Comparison of ENCODE assay signal across 21 cellular contexts in genomic region chr1:183844806-183845205, GRCh38. TPM values are rescaled to one million over a fixed set of nuclear protein-coding genes. Genes with fewer than 3 reads are reported as not detected.
DNase-seq lines count a peak whose midpoint lies in the region; ATAC-seq and TF ChIP-seq lines count a peak whose summit lies in the region.
"Had no signal": no experiment of that assay in that cellular context is flagged by ENCODE, and none has a peak within 500 bp of the region (broad histone marks: within the 10 kb centered on the region; RNA-seq: fewer than 3 reads in every experiment).

No MANE protein-coding gene starts in this region.

- H3K56ac ChIP-seq in IMR-90 (ENCODE audit: extremely low read depth, insufficient read depth, low read length) = no peak overlapping the region

- H3K4me2 ChIP-seq in IMR-90 (ENCODE audit: low read depth, low read length) (no peak overlapping the region), smooth muscle cell (peak overlapping the region; percentile 81)
- H3K4me2 ChIP-seq: GM23338 had no signal

- DNase-seq in T-helper 2 cell treated with Interferon-gamma antibody and Interleukin-4, amounts not matched to agents 5 μg/mL and 100 μg/mL, for 36 hours (ENCODE audit: low spot score) = no peak
- no peak for DNase-seq in T-helper 2 cell
- no peak for DNase-seq in IMR-90
- DNase-seq in smooth muscle cell (lab: John Stamatoyannopoulos, UW; ENCODE audit: unreplicated experiment) = no peak
- DNase-seq in activated naive CD4-positive, alpha-beta T cell treated with Interleukin-2 at 50 U/mL for 16 hours = no peak
- DNase-seq: activated CD4-positive, alpha-beta T cell treated with anti-CD3 and anti-CD28 coated beads for 1 hour; activated T-cell treated with anti-CD3 and anti-CD28 coated beads, Interleukin-2, amount 50 U/mL, for 48 hours; CD4-positive, CD25-positive, alpha-beta regulatory T cell; left colon; MG63; NCI-H187; NCI-H446; nephron progenitor cell; sigmoid colon; testis had no signal

- ATAC-seq in IMR-90 (ENCODE audit: low read depth) (no peak), HG03025 (IDR thresholded peaks at IDR 0.05; ENCODE audit: low FRiP score, unreplicated experiment) (no peak), GM21367 (IDR thresholded peaks at IDR 0.05; ENCODE audit: unreplicated experiment) (no peak)
- ATAC-seq: GM23338; left colon; stimulated activated memory B cell treated with anti-CD40 and anti-IgM and Interleukin-4, amounts not matched to agents 10 μg/mL and 1 μg/mL and 100 μg/mL, for 72 hours had no signal

- CTCF ChIA-PET in IMR-90 (lab: Yijun Ruan, JAX) = interaction anchor here (1.0 kb wide), 1 partner anchor 34 kb away, joined by 3 read pairs; no protein-coding TSS in a partner anchor

- peaks cover 2% of the 10 kb centered on the region for H3K36me3 Mint-ChIP-seq in T-helper 2 cell treated with Interferon-gamma antibody and Interleukin-4, amounts not matched to agents 5 μg/mL and 100 μg/mL, for 36 hours (ENCODE audit: low read depth)
- H3K36me3 Mint-ChIP-seq in brain = peaks cover 15% of the 10 kb centered on the region
- H3K36me3 Mint-ChIP-seq: activated naive CD4-positive, alpha-beta T cell treated with anti-CD3 and anti-CD28 coated beads, Interleukin-2, amount 50 U/mL, for 24 hours had no signal

- peaks cover 0 to 24% of the 10 kb centered on the region in 2 experiments; a peak in 2 of 4 replicates for H3K79me1 ChIP-seq in IMR-90 (ENCODE audit: low read depth in 1 of 2, low read length in 2 of 2)

- H3K18ac ChIP-seq in IMR-90 (ENCODE audit: low read depth, low read length) = peak overlapping the region; percentile 75; the same call in 1 of the 2 replicates

- H4K20me1 ChIP-seq in IMR-90 (ENCODE audit: insufficient read depth, low read length) (no peaks in the 10 kb centered on the region), smooth muscle cell (ENCODE audit: low read depth) (peaks cover 33% of the 10 kb centered on the region)

- H3K36me3 ChIP-seq in IMR-90 (ENCODE audit: control insufficient read depth, insufficient read depth, low read length) = no peaks in the 10 kb centered on the region
- H3K36me3 ChIP-seq in smooth muscle cell (ENCODE audit: low read depth) = no peaks in the 10 kb centered on the region
- H3K36me3 ChIP-seq: MG63, sigmoid colon had no signal

- H3K9me3 Mint-ChIP-seq in T-helper 2 cell treated with Interferon-gamma antibody and Interleukin-4, amounts not matched to agents 5 μg/mL and 100 μg/mL, for 36 hours = no peaks in the 10 kb centered on the region
- H3K9me3 Mint-ChIP-seq in brain = no peaks in the 10 kb centered on the region
- H3K9me3 Mint-ChIP-seq: activated naive CD4-positive, alpha-beta T cell treated with anti-CD3 and anti-CD28 coated beads, Interleukin-2, amount 50 U/mL, for 24 hours; GM23338; nephron progenitor cell; stimulated activated memory B cell treated with anti-CD40 and anti-IgM and Interleukin-4, amounts not matched to agents 10 μg/mL and 1 μg/mL and 100 μg/mL, for 72 hours had no signal

- H2AK9ac ChIP-seq in IMR-90 (replicated peaks; ENCODE audit: low read depth, low read length, poor library complexity) = no peak overlapping the region

- H4K8ac ChIP-seq in IMR-90 (ENCODE audit: low read depth in 2 of 2, low read length in 2 of 2) = no peak overlapping the region

- no peak overlapping the region for H2AFZ ChIP-seq in IMR-90 (replicated peaks; ENCODE audit: low read length, poor library complexity)
- no peak overlapping the region for H2AFZ ChIP-seq in smooth muscle cell (ENCODE audit: low read depth)
- H2AFZ ChIP-seq: GM23338 had no signal

- 0 out of 3 replicates have a peak overlapping the region, but pooled peaks have one; percentile 14 for H2BK15ac ChIP-seq in IMR-90 (ENCODE audit: low read depth, low read length)

- H3K4me3 Mint-ChIP-seq in T-helper 2 cell treated with Interferon-gamma antibody and Interleukin-4, amounts not matched to agents 5 μg/mL and 100 μg/mL, for 36 hours = peak overlapping the region; percentile 1
- H3K4me3 Mint-ChIP-seq in brain = no peak overlapping the region
- H3K4me3 Mint-ChIP-seq: activated naive CD4-positive, alpha-beta T cell treated with anti-CD3 and anti-CD28 coated beads, Interleukin-2, amount 50 U/mL, for 24 hours; CD4-positive, CD25-positive, alpha-beta regulatory T cell; GM23338; nephron progenitor cell; stimulated activated memory B cell treated with anti-CD40 and anti-IgM and Interleukin-4, amounts not matched to agents 10 μg/mL and 1 μg/mL and 100 μg/mL, for 72 hours had no signal

- intact Hi-C loops in IMR-90 (cut with micrococcal nuclease) = no loop called here

- H4K91ac ChIP-seq in IMR-90 (ENCODE audit: insufficient read depth, low read depth, low read length) = no peak overlapping the region

- 100% methylated on average over 1 of the region's 2 CpGs; no CpG with 5 or more reads in 1 of the 2 experiments for whole genome bisulfite sequencing in IMR-90 (ENCODE audit: extremely low coverage in 2 of 2, insufficient read length in 1 of 2), 2 experiments
- WGBS in smooth muscle cell (ENCODE audit: low lambda C conversion rate) = 38% methylated on average over 2 of the region's 2 CpGs

- H3K4me1 Mint-ChIP-seq in T-helper 2 cell treated with Interferon-gamma antibody and Interleukin-4, amounts not matched to agents 5 μg/mL and 100 μg/mL, for 36 hours (ENCODE audit: low read depth) = peaks cover 29% of the 10 kb centered on the region
- peaks cover 45% of the 10 kb centered on the region for H3K4me1 Mint-ChIP-seq in brain
- H3K4me1 Mint-ChIP-seq: GM23338 had no signal

- H2BK5ac ChIP-seq in IMR-90 (ENCODE audit: low read depth, low read length, poor library complexity, severe bottlenecking) = no peak overlapping the region

- peaks cover 7% of the 10 kb centered on the region for H3K9me1 ChIP-seq in IMR-90 (ENCODE audit: insufficient read depth, low read length)

- POLR2A ChIA-PET in IMR-90 (lab: Charles Lee; ENCODE audit: unreplicated experiment) = no interaction called here

- H3K4ac ChIP-seq in IMR-90 (ENCODE audit: low read depth, low read length) = no peak overlapping the region

- dilution Hi-C loops in IMR-90 (cut with HindIII; ENCODE audit: low sequenced_read_pairs, unreplicated experiment) = no loop called here

- H2BK120ac ChIP-seq in IMR-90 (ENCODE audit: low read depth, low read length) = peak overlapping the region; percentile 53; the same call in 1 of the 2 replicates

- H3K27ac Mint-ChIP-seq in T-helper 2 cell treated with Interferon-gamma antibody and Interleukin-4, amounts not matched to agents 5 μg/mL and 100 μg/mL, for 36 hours = no peak overlapping the region
- peak overlapping the region in 4 of 5 experiments; percentile 47 to 84 (median 70) for H3K27ac Mint-ChIP-seq in brain
- H3K27ac Mint-ChIP-seq: activated naive CD4-positive, alpha-beta T cell treated with anti-CD3 and anti-CD28 coated beads, Interleukin-2, amount 50 U/mL, for 24 hours; CD4-positive, CD25-positive, alpha-beta regulatory T cell; GM23338; nephron progenitor cell; stimulated activated memory B cell treated with anti-CD40 and anti-IgM and Interleukin-4, amounts not matched to agents 10 μg/mL and 1 μg/mL and 100 μg/mL, for 72 hours had no signal

- no peak overlapping the region for H3K4me3 ChIP-seq in IMR-90 (ENCODE audit: insufficient read depth, low read depth, low read length)
- no peak overlapping the region for H3K4me3 ChIP-seq in smooth muscle cell
- H3K4me3 ChIP-seq: GM23338, MG63, sigmoid colon, testis had no signal

- H3K9ac ChIP-seq in IMR-90 (ENCODE audit: low read depth, low read length) (no peak overlapping the region), smooth muscle cell (ENCODE audit: low read depth) (no peak overlapping the region)

- no peak overlapping the region; the same call in 1 of the 2 replicates for H3K14ac ChIP-seq in IMR-90 (replicated peaks; ENCODE audit: low read depth, low read length)

- TF ChIP-seq POLR2A in IMR-90 (IDR thresholded peaks at IDR 0.05; ENCODE audit: low read depth, low read length) = no peak

- H4K5ac ChIP-seq in IMR-90 (ENCODE audit: low read depth, low read length) = no peak overlapping the region

- TF ChIP-seq RAD21 in IMR-90 (IDR thresholded peaks at IDR 0.05; ENCODE audit: low read length) = no peak

- TF ChIP-seq CTCF in IMR-90 (conservative IDR thresholded peaks at IDR 0.05; ENCODE audit: low read depth, low read length) (no peak), brain (conservative IDR thresholded peaks at IDR 0.05) (no peak), smooth muscle cell (IDR thresholded peaks at IDR 0.05; ENCODE audit: borderline replicate concordance, insufficient read depth, poor library complexity, severe bottlenecking) (no peak)

- no peaks in the 10 kb centered on the region for H3K9me3 ChIP-seq in IMR-90 (ENCODE audit: control insufficient read depth, insufficient read depth, low read length)
- no peaks in the 10 kb centered on the region for H3K9me3 ChIP-seq in smooth muscle cell (replicated peaks; ENCODE audit: low read depth)
- H3K9me3 ChIP-seq: MG63, sigmoid colon, testis had no signal

- in situ Hi-C loops in IMR-90 (cut with MboI; ENCODE audit: low sequenced_read_pairs) = no loop called here

- no peaks in the 10 kb centered on the region for H3K27me3 Mint-ChIP-seq in T-helper 2 cell treated with Interferon-gamma antibody and Interleukin-4, amounts not matched to agents 5 μg/mL and 100 μg/mL, for 36 hours (ENCODE audit: low read depth)
- no peaks in the 10 kb centered on the region for H3K27me3 Mint-ChIP-seq in brain
- H3K27me3 Mint-ChIP-seq: activated naive CD4-positive, alpha-beta T cell treated with anti-CD3 and anti-CD28 coated beads, Interleukin-2, amount 50 U/mL, for 24 hours; CD4-positive, CD25-positive, alpha-beta regulatory T cell; stimulated activated memory B cell treated with anti-CD40 and anti-IgM and Interleukin-4, amounts not matched to agents 10 μg/mL and 1 μg/mL and 100 μg/mL, for 72 hours had no signal

- H3K27me3 ChIP-seq in IMR-90 (ENCODE audit: control insufficient read depth, insufficient read depth, low read length) (no peaks in the 10 kb centered on the region), smooth muscle cell (ENCODE audit: low read depth) (no peaks in the 10 kb centered on the region)
- H3K27me3 ChIP-seq: MG63, sigmoid colon, testis had no signal

- H2AK5ac ChIP-seq in IMR-90 (ENCODE audit: low read depth, low read length) = peak overlapping the region; percentile 38

- no TSS peak for BruUV-seq in IMR-90 (replicated peaks; lab: Mats Ljungman, UMichigan)

- H3K4me1 ChIP-seq in IMR-90 (ENCODE audit: control insufficient read depth, insufficient read depth, low read length) (peaks cover 13% of the 10 kb centered on the region), smooth muscle cell (ENCODE audit: low read depth) (peaks cover 34% of the 10 kb centered on the region)
- H3K4me1 ChIP-seq: testis had no signal

- H3F3A ChIP-seq in smooth muscle cell (ENCODE audit: low read depth) = peaks cover 32% of the 10 kb centered on the region

- H3K79me2 ChIP-seq in smooth muscle cell (ENCODE audit: low read depth) = peaks cover 9% of the 10 kb centered on the region

- peak overlapping the region; percentile 15; the same call in 1 of the 2 replicates for H3K23ac ChIP-seq in IMR-90 (ENCODE audit: low read depth, low read length)

- H3K27ac ChIP-seq in IMR-90 (ENCODE audit: insufficient read depth, low read length) (no peak overlapping the region), smooth muscle cell (ENCODE audit: low read depth) (peak overlapping the region; percentile 91)
- H3K27ac ChIP-seq: testis had no signal

- peak overlapping the region; percentile 79 for H2BK20ac ChIP-seq in IMR-90 (ENCODE audit: low read depth, low read length)

RNA-seq across cellular contexts. Expression of gene RGL1, which starts 39.9 kb away (rescaled TPM):
- total RNA-seq in IMR-90 (2012; rRNA removed) = 7.5 TPM in 2 replicates
- 4.4 and 4.7 TPM in 2 replicates for polyA plus RNA-seq in IMR-90 (2012; rRNA removed)
- 2.0 and 2.2 TPM in 2 replicates for polyA plus RNA-seq in IMR-90 (2012; cell fraction: cytosol; rRNA removed)
- polyA plus RNA-seq in IMR-90 (2012; cell fraction: nucleus; rRNA removed; ENCODE audit: low replicate concordance) = 3.2 and 9.6 TPM in 2 replicates
- polyA plus RNA-seq in brain (ENCODE audit: insufficient read depth, low read depth, low replicate concordance) = 15.1 TPM
- 21.1 and 26.3 TPM in 2 replicates for total RNA-seq in smooth muscle cell
- polyA plus RNA-seq in smooth muscle cell = 13.4 and 21.4 TPM in 2 replicates
